ENCODE assay signal across 13 cellular contexts in the genomic region with DNA sequence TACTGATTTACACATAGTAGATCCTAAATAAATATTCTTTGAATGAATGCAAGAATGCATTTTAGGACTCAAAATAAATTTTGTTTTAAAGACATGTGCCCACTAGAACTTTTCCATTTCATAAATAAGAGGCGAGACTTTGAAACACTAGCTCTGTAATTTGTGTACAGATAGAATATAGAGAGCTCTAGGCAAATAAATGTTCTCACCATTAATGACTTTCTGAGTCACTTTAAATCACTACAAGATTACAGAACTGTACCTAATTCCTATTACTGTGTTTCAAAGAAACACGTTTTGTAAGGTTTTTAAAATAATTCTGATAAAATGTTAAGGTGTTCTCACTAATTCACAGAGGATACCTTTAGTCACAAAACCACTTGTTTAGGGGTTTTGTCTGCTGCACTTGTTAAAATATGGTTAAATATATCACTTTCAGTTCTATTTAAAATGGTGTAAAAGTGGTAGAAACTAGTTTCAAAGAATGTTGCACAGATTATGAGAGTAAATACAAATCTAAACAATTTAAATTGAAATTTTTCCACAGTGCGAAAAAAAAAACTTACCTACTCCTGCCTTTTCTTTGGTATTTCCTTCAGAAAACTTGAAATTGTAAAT.
DNase-seq lines count a peak whose midpoint lies in the region; ATAC-seq and TF ChIP-seq lines count a peak whose summit lies in the region.
"Had no signal": no experiment of that assay in that cellular context is flagged by ENCODE, and none has a peak within 500 bp of the region (broad histone marks: within the 10 kb centered on the region; RNA-seq: fewer than 3 reads in every experiment).

No MANE protein-coding gene starts in this region.

- H3K4me3 ChIP-seq in SU-DHL-6 (ENCODE audit: insufficient read depth, low read length, poor library complexity, severe bottlenecking): no peak overlapping the region
- no peak overlapping the region for H3K4me3 ChIP-seq in GM23248
- H3K4me3 ChIP-seq: dorsolateral prefrontal cortex, SK-N-MC had no signal

- H3K9me2 ChIP-seq in SU-DHL-6 (replicated peaks; ENCODE audit: insufficient read depth, low read length) (no peaks in the 10 kb centered on the region), GM23248 (ENCODE audit: insufficient read depth) (no peaks in the 10 kb centered on the region)

- no peaks in the 10 kb centered on the region for H3K36me3 ChIP-seq in SU-DHL-6 (ENCODE audit: low read length)
- H3K36me3 ChIP-seq in GM23248 (ENCODE audit: low read depth): no peaks in the 10 kb centered on the region

- H3K79me2 ChIP-seq in SU-DHL-6 (ENCODE audit: insufficient read depth, low read length) (no peaks in the 10 kb centered on the region), GM23248 (ENCODE audit: insufficient read depth) (no peaks in the 10 kb centered on the region)

- in situ Hi-C loops in GM23248 (cut with MboI): no loop called here

- no peak for TF ChIP-seq CTCF in SU-DHL-6 (IDR thresholded peaks at IDR 0.05; ENCODE audit: insufficient read depth, low read length, poor library complexity, severe bottlenecking)

- H3F3A ChIP-seq in SU-DHL-6 (ENCODE audit: insufficient read depth) (no peaks in the 10 kb centered on the region), GM23248 (ENCODE audit: insufficient read depth) (no peaks in the 10 kb centered on the region)

- 89 to 93% methylated on average over 3 of the region's 3 CpGs for WGBS in GM23248 (ENCODE audit: low coverage in 1 of 2, low lambda C conversion rate in 2 of 2, missing lambda C conversion rate in 2 of 2), 2 experiments

- no peak for DNase-seq in ecto neural progenitor cell (ENCODE audit: low spot score)
- DNase-seq in NCI-H2196 (lab: John Stamatoyannopoulos, UW; ENCODE audit: unreplicated experiment): no peak
- no peak for DNase-seq in NCI-H2029 treated with DMSO at 0.1 percent for 48 hours (lab: John Stamatoyannopoulos, UW)
- no peak for DNase-seq in GM23248
- DNase-seq: activated B cell treated with CpG ODN at 0.5 μM for 24 hours, dorsolateral prefrontal cortex, NCI-H1930, posterior cingulate gyrus had no signal

- peak overlapping the region; percentile 35 for H3K4me2 ChIP-seq in SU-DHL-6 (ENCODE audit: low read depth, low read length, poor library complexity, severe bottlenecking)
- H3K4me2 ChIP-seq in GM23248 (ENCODE audit: unreplicated experiment): no peak overlapping the region

- ATAC-seq in GM18867 (IDR thresholded peaks at IDR 0.05; ENCODE audit: unreplicated experiment) (peak; percentile 94), GM21515 (IDR thresholded peaks at IDR 0.05; ENCODE audit: unreplicated experiment) (peak; percentile 69), HG03025 (IDR thresholded peaks at IDR 0.05; ENCODE audit: low FRiP score, unreplicated experiment) (peak; percentile 89)

- H3K9me3 ChIP-seq in SU-DHL-6 (ENCODE audit: insufficient read depth, low read length) (no peaks in the 10 kb centered on the region), GM23248 (ENCODE audit: low read depth) (no peaks in the 10 kb centered on the region)

- H3K27ac ChIP-seq in SU-DHL-6 (ENCODE audit: low read depth, low read length): no peak overlapping the region
- no peak overlapping the region for H3K27ac ChIP-seq in GM23248
- H3K27ac ChIP-seq: dorsolateral prefrontal cortex, SK-N-MC had no signal

- no peaks in the 10 kb centered on the region for H3K27me3 ChIP-seq in SU-DHL-6 (ENCODE audit: low read length)
- H3K27me3 ChIP-seq in GM23248 (replicated peaks; ENCODE audit: insufficient read depth): no peaks in the 10 kb centered on the region
- H3K27me3 ChIP-seq: dorsolateral prefrontal cortex had no signal

- H3K4me1 ChIP-seq in GM23248 (ENCODE audit: insufficient read depth): no peaks in the 10 kb centered on the region

- no peak overlapping the region for H3K9ac ChIP-seq in SU-DHL-6 (ENCODE audit: low read length)
- no peak overlapping the region for H3K9ac ChIP-seq in GM23248

- H2AFZ ChIP-seq in SU-DHL-6 (ENCODE audit: low read depth, low read length, severe bottlenecking) (peak overlapping the region; percentile 19), GM23248 (no peak overlapping the region)

- H4K20me1 ChIP-seq in SU-DHL-6 (ENCODE audit: low read depth, low read length) (no peaks in the 10 kb centered on the region), GM23248 (ENCODE audit: insufficient read depth) (no peaks in the 10 kb centered on the region)
